In genomic region chr6:156777866-156778614, GRCh38 we compare ENCODE assay signal across 1 cellular context.
A peak's percentile ranks its signal among the peaks of the same experiment; 100 is the strongest.
TF ChIP-seq lines count a peak whose summit lies in the region.

No MANE protein-coding gene starts in this region.

TF ChIP-seq in H1, 55 proteins besides CTCF, POLR2A, EP300 and RAD21 (continued from another document):
- peak; percentile 4; the same call in 1 of the 2 replicates for TF ChIP-seq POLR2AphosphoS5 (IDR thresholded peaks at IDR 0.05; ENCODE audit: low read depth, low read length)
- TF ChIP-seq CHD1 (IDR thresholded peaks at IDR 0.05; ENCODE audit: low read depth, low read length), result 0 out of 2 replicates have a peak, but pooled peaks have one; percentile 14
- no peak for TF ChIP-seq CHD7 (IDR thresholded peaks at IDR 0.05; ENCODE audit: insufficient replicate concordance, low read length)
- no peak for TF ChIP-seq SUZ12 (IDR thresholded peaks at IDR 0.05; ENCODE audit: low read length)
- TF ChIP-seq TAF1 (IDR thresholded peaks at IDR 0.05; ENCODE audit: low read depth, low read length), result peak; percentile 58; the same call in 1 of the 2 replicates
